ENCODE assay signal across 8 cellular contexts in genomic region chr4:153115322-153116100, GRCh38.
DNase-seq lines count a peak whose midpoint lies in the region; FAIRE-seq and TF ChIP-seq lines count a peak whose summit lies in the region.

No MANE protein-coding gene starts in this region.

- DNase-seq in DMS53 treated with DMSO at 0.1 percent for 48 hours (lab: John Stamatoyannopoulos, UW; ENCODE audit: unreplicated experiment) (peak; percentile 39), H54 (ENCODE audit: insufficient read length, low spot score) (peak; percentile 16), MV-4-11 (lab: John Stamatoyannopoulos, UW) (peak; percentile 61), fibroblast of peridontal ligament (ENCODE audit: extremely low read depth) (peak; percentile 50), OCI-M2 (lab: John Stamatoyannopoulos, UW; ENCODE audit: unreplicated experiment) (no peak), NCI-H2196 (lab: John Stamatoyannopoulos, UW; ENCODE audit: unreplicated experiment) (no peak)
- DNase-seq in activated CD8-positive, alpha-beta memory T cell treated with anti-CD3 and anti-CD28 coated beads, Interleukin-2, amount 50 U/mL, for 1 hour (ENCODE audit: extremely low read depth) = peak; percentile 59

- no peak for TF ChIP-seq POLR2A in H54 (IDR thresholded peaks at IDR 0.05; ENCODE audit: low read depth, low read length)

- no peaks in the 10 kb centered on the region for H3K27me3 ChIP-seq in skeletal muscle tissue (ENCODE audit: control insufficient read depth in 3 of 3, insufficient read depth in 3 of 3, low read length in 3 of 3)

- peak overlapping the region in 2 of 3 donors; percentile 40 to 54 for H3K4me3 ChIP-seq in skeletal muscle tissue (ENCODE audit: low read length in 3 of 3)

- peaks cover 7 to 12% (median 8%) of the 10 kb centered on the region in 3 donors for H3K4me1 ChIP-seq in skeletal muscle tissue (ENCODE audit: control insufficient read depth in 3 of 3, insufficient read depth in 3 of 3, low read length in 3 of 3)

- FAIRE-seq in H54 (lab: Jason Lieb, UNC) = no peak

- no peaks in the 10 kb centered on the region for H3K9me3 ChIP-seq in skeletal muscle tissue (ENCODE audit: control insufficient read depth in 3 of 3, low read length in 3 of 3)

- H3K9ac ChIP-seq in skeletal muscle tissue (ENCODE audit: low read depth in 1 of 3, low read length in 3 of 3) = peak overlapping the region in 1 of 3 donors; percentile 22

- H3K27ac ChIP-seq in skeletal muscle tissue (ENCODE audit: low read depth, low read length) = peak overlapping the region; percentile 26

- H3K36me3 ChIP-seq in skeletal muscle tissue (ENCODE audit: control insufficient read depth in 3 of 3, insufficient read depth in 3 of 3, low read length in 3 of 3) = no peaks in the 10 kb centered on the region

Comparison
In these comparisons a context has a peak if more than half of its experiments do, and no peak if none do; other contexts are left out.
1. DNase-seq: peak in DMS53 treated with DMSO at 0.1 percent for 48 hours (single experiment), H54 (single experiment), MV-4-11 (single experiment), activated CD8-positive, alpha-beta memory T cell treated with anti-CD3 and anti-CD28 coated beads, Interleukin-2, amount 50 U/mL, for 1 hour (single experiment) and fibroblast of peridontal ligament (single experiment); none in OCI-M2 (single experiment) and NCI-H2196 (single experiment).